ENCODE assay signal across 6 cellular contexts in genomic region chr1:160782988-160783765, GRCh38. TPM values are rescaled to one million over a fixed set of nuclear protein-coding genes. Genes with fewer than 3 reads are reported as not detected.
"Had no signal": no experiment of that assay in that cellular context is flagged by ENCODE, and none has a peak within 500 bp of the region (broad histone marks: within the 10 kb centered on the region; RNA-seq: fewer than 3 reads in every experiment).

No MANE protein-coding gene starts in this region.

RNA-seq across cellular contexts. Expression of gene LY9, which starts 12.8 kb away (rescaled TPM):
- total RNA-seq: chondrocyte, fibroblast of lung, frontal cortex, glomerular endothelial cell, mammary epithelial cell, neural crest cell had no signal
- polyA plus RNA-seq: fibroblast of lung, mammary epithelial cell had no signal

RNA-seq across cellular contexts. Expression of gene SLAMF7, which starts 44.1 kb away (rescaled TPM):
- total RNA-seq: chondrocyte, fibroblast of lung, frontal cortex, glomerular endothelial cell, neural crest cell had no signal
- polyA plus RNA-seq: fibroblast of lung had no signal
